In the genomic region with DNA sequence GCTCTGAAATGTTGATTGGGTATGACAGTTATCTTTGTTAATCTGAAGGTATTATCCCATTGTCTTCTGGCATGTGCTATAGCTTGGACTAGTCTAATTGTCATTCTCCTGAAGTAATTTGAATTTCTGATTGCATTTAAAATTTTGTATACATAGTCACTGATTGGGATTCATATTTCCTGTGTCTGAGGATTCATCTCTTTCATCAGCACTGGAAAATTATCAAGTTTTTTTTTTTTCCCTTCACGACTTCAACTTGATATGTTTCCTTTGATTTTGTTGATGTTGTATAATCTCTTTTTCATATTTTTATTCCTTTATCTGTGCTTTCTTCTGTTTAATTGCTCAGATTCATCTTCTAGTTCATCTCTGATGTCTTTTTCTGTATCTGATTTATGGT, we compare ENCODE assay signal across 34 cellular contexts.
"Had no signal": no experiment of that assay in that cellular context is flagged by ENCODE, and none has a peak within 500 bp of the region (broad histone marks: within the 10 kb centered on the region; RNA-seq: fewer than 3 reads in every experiment).

No MANE protein-coding gene starts in this region.

- H3K4me1 Mint-ChIP-seq: activated CD4-positive, alpha-beta memory T cell treated with anti-CD3 and anti-CD28 coated beads, Interleukin-2, amount 10 ng/mL, durations not matched to agents 7 days and 5 days; activated CD4-positive, alpha-beta T cell treated with anti-CD3 and anti-CD28 coated beads, Interleukin-2, amount 10 ng/mL, durations not matched to agents 7 days and 5 days; activated CD8-positive, alpha-beta memory T cell treated with anti-CD3 and anti-CD28 coated beads, Interleukin-2, amount 10 ng/mL, durations not matched to agents 7 days and 5 days; activated naive CD4-positive, alpha-beta T cell treated with anti-CD3 and anti-CD28 coated beads, Interleukin-2, amount 10 ng/mL, durations not matched to agents 7 days and 5 days had no signal

- H3K27me3 Mint-ChIP-seq: activated B cell treated with CpG ODN at 0.5 μM for 24 hours; activated CD4-positive, alpha-beta memory T cell treated with anti-CD3 and anti-CD28 coated beads, Interleukin-2, amount 10 ng/mL, durations not matched to agents 7 days and 5 days; activated CD4-positive, alpha-beta T cell treated with anti-CD3 and anti-CD28 coated beads, Interleukin-2, amount 10 ng/mL, durations not matched to agents 7 days and 5 days; activated CD8-positive, alpha-beta memory T cell treated with anti-CD3 and anti-CD28 coated beads, Interleukin-2, amount 10 ng/mL, durations not matched to agents 7 days and 5 days; activated naive CD4-positive, alpha-beta T cell treated with anti-CD3 and anti-CD28 coated beads, Interleukin-2, amount 10 ng/mL, durations not matched to agents 7 days and 5 days; activated naive CD4-positive, alpha-beta T cell treated with anti-CD3 and anti-CD28 coated beads, Interleukin-2, amount 50 U/mL, for 24 hours; activated naive CD8-positive, alpha-beta T cell; activated naive CD8-positive, alpha-beta T cell treated with anti-CD3 and anti-CD28 coated beads, Interleukin-2, amount 10 ng/mL, durations not matched to agents 7 days and 5 days; activated naive CD8-positive, alpha-beta T cell treated with anti-CD3 and anti-CD28 coated beads, Interleukin-2, amount 50 U/mL, for 24 hours; brain had no signal

- H3K27me3 ChIP-seq: cardiac muscle cell had no signal

- H3K27ac Mint-ChIP-seq: activated B cell treated with CpG ODN at 0.5 μM for 24 hours; activated CD4-positive, alpha-beta memory T cell treated with anti-CD3 and anti-CD28 coated beads, Interleukin-2, amount 10 ng/mL, durations not matched to agents 7 days and 5 days; activated CD4-positive, alpha-beta T cell treated with anti-CD3 and anti-CD28 coated beads, Interleukin-2, amount 10 ng/mL, durations not matched to agents 7 days and 5 days; activated CD8-positive, alpha-beta memory T cell treated with anti-CD3 and anti-CD28 coated beads, Interleukin-2, amount 10 ng/mL, durations not matched to agents 7 days and 5 days; activated CD8-positive, alpha-beta T cell treated with anti-CD3 and anti-CD28 coated beads, Interleukin-2, amount 10 ng/mL, durations not matched to agents 7 days and 5 days; activated naive CD4-positive, alpha-beta T cell treated with anti-CD3 and anti-CD28 coated beads, Interleukin-2, amount 10 ng/mL, durations not matched to agents 7 days and 5 days; activated naive CD4-positive, alpha-beta T cell treated with anti-CD3 and anti-CD28 coated beads, Interleukin-2, amount 50 U/mL, for 24 hours; activated naive CD8-positive, alpha-beta T cell; activated naive CD8-positive, alpha-beta T cell treated with anti-CD3 and anti-CD28 coated beads, Interleukin-2, amount 10 ng/mL, durations not matched to agents 7 days and 5 days; activated naive CD8-positive, alpha-beta T cell treated with anti-CD3 and anti-CD28 coated beads, Interleukin-2, amount 50 U/mL, for 24 hours; activated T-helper 2 cell treated with anti-CD3 and anti-CD28 coated beads, Interferon-gamma antibody, Interleukin-2, Interleukin-4, amounts not matched to agents 10 μg/mL and 5 μg/mL and 100 μg/mL, durations not matched to agents 14 hours and 24 hours and 36 hours; brain; T-helper 1 cell treated with Interleukin-12 subunit alpha and Interleukin-12 subunit beta and Interleukin-4 antibody, amounts not matched to agents 30 μg/mL and 1 μg/mL, for 36 hours; T-helper 2 cell treated with Interferon-gamma antibody and Interleukin-4, amounts not matched to agents 5 μg/mL and 100 μg/mL, for 36 hours had no signal

- DNase-seq: activated B cell treated with CpG ODN at 0.5 μM for 24 hours; activated CD4-positive, alpha-beta memory T cell treated with anti-CD3 and anti-CD28 coated beads, Interleukin-2, amount 10 ng/mL, durations not matched to agents 7 days and 5 days; activated CD4-positive, alpha-beta T cell treated with anti-CD3 and anti-CD28 coated beads for 4 hours; activated CD4-positive, alpha-beta T cell treated with anti-CD3 and anti-CD28 coated beads, Interleukin-2, amount 10 ng/mL, durations not matched to agents 7 days and 5 days; activated CD4-positive, alpha-beta T cell treated with anti-CD3 and anti-CD28 coated beads, Interleukin-2, amount 50 U/mL, for 48 hours; activated CD4-positive, CD25-positive, alpha-beta regulatory T cell treated with anti-CD3 and anti-CD28 coated beads, Interleukin-2, amount 50 U/mL, for 72 hours; activated CD8-positive, alpha-beta memory T cell treated with anti-CD3 and anti-CD28 coated beads for 24 hours; activated CD8-positive, alpha-beta memory T cell treated with anti-CD3 and anti-CD28 coated beads, Interleukin-2, amount 10 ng/mL, durations not matched to agents 7 days and 5 days; activated CD8-positive, alpha-beta memory T cell treated with anti-CD3 and anti-CD28 coated beads, Interleukin-2, amount 50 U/mL, for 48 hours; activated CD8-positive, alpha-beta T cell treated with anti-CD3 and anti-CD28 coated beads, Interleukin-2, amount 10 ng/mL, durations not matched to agents 7 days and 5 days; activated effector memory CD4-positive, alpha-beta T cell treated with Interleukin-2 at 50 U/mL for 16 hours; activated gamma-delta T cell; activated naive CD4-positive, alpha-beta T cell treated with anti-CD3 and anti-CD28 coated beads, Interleukin-2, amount 10 ng/mL, durations not matched to agents 7 days and 5 days; activated naive CD4-positive, alpha-beta T cell treated with Interleukin-2 at 50 U/mL for 16 hours; activated naive CD8-positive, alpha-beta T cell treated with anti-CD3 and anti-CD28 coated beads, Interleukin-2, amount 10 ng/mL, durations not matched to agents 7 days and 5 days; activated naive CD8-positive, alpha-beta T cell treated with anti-CD3 and anti-CD28 coated beads, Interleukin-2, amount 50 U/mL, for 24 hours; activated T-cell treated with anti-CD3 and anti-CD28 coated beads, Interleukin-2, amount 50 U/mL, for 1 hour; activated T-cell treated with anti-CD3 and anti-CD28 coated beads, Interleukin-2, amount 50 U/mL, for 4 hours; amniotic stem cell; aorta; caudate nucleus; T-helper 1 cell; T-helper 2 cell; T-helper 9 cell had no signal

- H3K36me3 Mint-ChIP-seq: activated naive CD4-positive, alpha-beta T cell treated with anti-CD3 and anti-CD28 coated beads, Interleukin-2, amount 10 ng/mL, durations not matched to agents 7 days and 5 days had no signal

- H3K27ac ChIP-seq: cardiac muscle cell, VCaP had no signal

- FAIRE-seq: bronchial epithelial cell, TTC549 had no signal

- H3K4me3 ChIP-seq: cardiac muscle cell had no signal

- H3K36me3 ChIP-seq: cardiac muscle cell had no signal

- H3K4me3 Mint-ChIP-seq: activated B cell treated with CpG ODN at 0.5 μM for 24 hours; activated CD4-positive, alpha-beta memory T cell treated with anti-CD3 and anti-CD28 coated beads, Interleukin-2, amount 10 ng/mL, durations not matched to agents 7 days and 5 days; activated CD4-positive, alpha-beta T cell treated with anti-CD3 and anti-CD28 coated beads, Interleukin-2, amount 10 ng/mL, durations not matched to agents 7 days and 5 days; activated CD8-positive, alpha-beta memory T cell treated with anti-CD3 and anti-CD28 coated beads, Interleukin-2, amount 10 ng/mL, durations not matched to agents 7 days and 5 days; activated CD8-positive, alpha-beta T cell treated with anti-CD3 and anti-CD28 coated beads, Interleukin-2, amount 10 ng/mL, durations not matched to agents 7 days and 5 days; activated naive CD4-positive, alpha-beta T cell treated with anti-CD3 and anti-CD28 coated beads, Interleukin-2, amount 10 ng/mL, durations not matched to agents 7 days and 5 days; activated naive CD4-positive, alpha-beta T cell treated with anti-CD3 and anti-CD28 coated beads, Interleukin-2, amount 50 U/mL, for 24 hours; activated naive CD8-positive, alpha-beta T cell; activated naive CD8-positive, alpha-beta T cell treated with anti-CD3 and anti-CD28 coated beads, Interleukin-2, amount 10 ng/mL, durations not matched to agents 7 days and 5 days; activated naive CD8-positive, alpha-beta T cell treated with anti-CD3 and anti-CD28 coated beads, Interleukin-2, amount 50 U/mL, for 24 hours; activated T-cell treated with anti-CD3 and anti-CD28 coated beads, Interleukin-2, amount 50 U/mL, for 4 hours; brain; T-helper 1 cell treated with Interleukin-12 subunit alpha and Interleukin-12 subunit beta and Interleukin-4 antibody, amounts not matched to agents 30 μg/mL and 1 μg/mL, for 36 hours; T-helper 2 cell treated with Interferon-gamma antibody and Interleukin-4, amounts not matched to agents 5 μg/mL and 100 μg/mL, for 36 hours had no signal

- ATAC-seq: activated CD8-positive, alpha-beta memory T cell treated with anti-CD3 and anti-CD28 coated beads, Interleukin-2, amount 10 ng/mL, durations not matched to agents 7 days and 5 days; activated CD8-positive, alpha-beta T cell treated with anti-CD3 and anti-CD28 coated beads, Interleukin-2, amount 10 ng/mL, durations not matched to agents 7 days and 5 days; activated naive CD8-positive, alpha-beta T cell treated with anti-CD3 and anti-CD28 coated beads, Interleukin-2, amount 50 U/mL, for 24 hours; activated T-cell treated with anti-CD3 and anti-CD28 coated beads, Interleukin-2, amount 50 U/mL, for 4 hours had no signal

- H3K9me3 Mint-ChIP-seq: activated B cell treated with CpG ODN at 0.5 μM for 24 hours; activated CD4-positive, alpha-beta memory T cell treated with anti-CD3 and anti-CD28 coated beads, Interleukin-2, amount 10 ng/mL, durations not matched to agents 7 days and 5 days; activated CD4-positive, alpha-beta T cell treated with anti-CD3 and anti-CD28 coated beads, Interleukin-2, amount 10 ng/mL, durations not matched to agents 7 days and 5 days; activated naive CD4-positive, alpha-beta T cell treated with anti-CD3 and anti-CD28 coated beads, Interleukin-2, amount 10 ng/mL, durations not matched to agents 7 days and 5 days; activated naive CD4-positive, alpha-beta T cell treated with anti-CD3 and anti-CD28 coated beads, Interleukin-2, amount 50 U/mL, for 24 hours; activated naive CD8-positive, alpha-beta T cell treated with anti-CD3 and anti-CD28 coated beads, Interleukin-2, amount 50 U/mL, for 24 hours; activated T-cell treated with anti-CD3 and anti-CD28 coated beads, Interleukin-2, amount 50 U/mL, for 4 hours; activated T-helper 2 cell treated with anti-CD3 and anti-CD28 coated beads, Interferon-gamma antibody, Interleukin-2, Interleukin-4, amounts not matched to agents 10 μg/mL and 5 μg/mL and 100 μg/mL, durations not matched to agents 14 hours and 24 hours and 36 hours; T-helper 1 cell treated with Interleukin-12 subunit alpha and Interleukin-12 subunit beta and Interleukin-4 antibody, amounts not matched to agents 30 μg/mL and 1 μg/mL, for 36 hours; T-helper 2 cell treated with Interferon-gamma antibody and Interleukin-4, amounts not matched to agents 5 μg/mL and 100 μg/mL, for 36 hours had no signal
